ENCODE assay signal across 8 cellular contexts in the genomic region with DNA sequence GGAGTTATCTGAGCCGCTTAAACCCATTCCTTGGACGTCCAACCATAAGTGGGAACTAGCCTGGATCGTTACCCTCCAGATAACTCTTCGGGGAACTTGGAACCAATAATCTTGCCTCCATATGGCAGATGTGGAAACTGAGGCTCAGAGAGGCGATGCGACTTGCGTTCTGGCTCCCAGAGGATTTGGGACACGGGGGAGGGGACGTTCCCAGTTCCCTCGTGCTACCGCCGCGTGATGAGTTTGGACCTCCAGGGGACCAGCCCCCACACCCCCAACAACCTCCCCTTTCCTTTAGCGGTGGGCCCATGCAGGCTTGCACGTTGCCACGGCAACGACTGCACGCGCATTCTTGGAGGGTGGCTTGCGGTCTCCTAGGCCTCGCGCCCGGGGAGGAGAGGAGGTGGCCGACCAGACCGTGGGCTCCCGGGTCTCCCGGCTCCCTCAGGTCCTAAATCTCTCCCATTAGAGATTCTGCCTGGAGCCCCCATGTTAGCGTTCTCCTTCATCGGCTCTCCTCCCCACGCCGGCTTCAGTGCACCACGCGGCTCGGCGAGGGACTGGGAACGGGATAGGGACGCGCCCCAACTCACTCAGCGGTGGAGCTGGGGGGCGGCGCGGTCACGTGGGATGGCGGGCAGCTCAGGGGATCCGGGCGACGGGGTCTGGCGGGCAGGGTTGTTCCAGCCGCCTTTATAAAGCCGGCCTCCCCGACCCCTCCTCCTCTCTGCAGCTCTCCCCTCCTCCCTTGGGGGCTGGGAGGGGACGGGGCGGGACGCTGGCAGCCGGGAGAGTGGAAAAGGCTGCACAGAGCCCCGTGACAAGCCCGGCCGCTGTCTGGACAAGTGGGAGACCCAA. TPM values are rescaled to one million over a fixed set of nuclear protein-coding genes. Genes with fewer than 3 reads are reported as not detected.
DNase-seq lines count a peak whose midpoint lies in the region; ATAC-seq and TF ChIP-seq lines count a peak whose summit lies in the region.

A gene with protein sequence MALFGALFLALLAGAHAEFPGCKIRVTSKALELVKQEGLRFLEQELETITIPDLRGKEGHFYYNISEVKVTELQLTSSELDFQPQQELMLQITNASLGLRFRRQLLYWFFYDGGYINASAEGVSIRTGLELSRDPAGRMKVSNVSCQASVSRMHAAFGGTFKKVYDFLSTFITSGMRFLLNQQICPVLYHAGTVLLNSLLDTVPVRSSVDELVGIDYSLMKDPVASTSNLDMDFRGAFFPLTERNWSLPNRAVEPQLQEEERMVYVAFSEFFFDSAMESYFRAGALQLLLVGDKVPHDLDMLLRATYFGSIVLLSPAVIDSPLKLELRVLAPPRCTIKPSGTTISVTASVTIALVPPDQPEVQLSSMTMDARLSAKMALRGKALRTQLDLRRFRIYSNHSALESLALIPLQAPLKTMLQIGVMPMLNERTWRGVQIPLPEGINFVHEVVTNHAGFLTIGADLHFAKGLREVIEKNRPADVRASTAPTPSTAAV (minus strand): TSS at position 670 of the 858 bp plus-strand sequence. CDS start 703 bp downstream, outside the sequence.

- no peaks in the 10 kb centered on the region for H4K20me1 ChIP-seq in BLaER1

- H3K27ac ChIP-seq in BLaER1 (peak within 1 kb of the TSS; percentile 11; the same call in 1 of the 2 replicates), endodermal cell (ENCODE audit: low read depth, low read length) (peak within 1 kb of the TSS; percentile 95)

- TF ChIP-seq CTCF in activated B cell treated with CpG ODN at 0.5 μM for 24 hours (IDR thresholded peaks at IDR 0.05) (no peak), endodermal cell (conservative IDR thresholded peaks at IDR 0.05) (no peak)

- CTCF ChIA-PET in activated B cell treated with CpG ODN at 0.5 μM for 24 hours (lab: Charles Lee), result interaction anchor here (1.0 kb wide), 1 partner anchor 21 kb away, joined by 3 read pairs; a partner anchor contains a TSS

- ATAC-seq in activated B cell treated with CpG ODN at 0.5 μM for 24 hours (ENCODE audit: low read depth) (no peak), HG02885 (IDR thresholded peaks at IDR 0.05; ENCODE audit: poor library complexity, unreplicated experiment) (no peak)

- no peaks in the 10 kb centered on the region for H3K9me3 ChIP-seq in BLaER1
- no peaks in the 10 kb centered on the region for H3K9me3 ChIP-seq in endodermal cell (ENCODE audit: control insufficient read depth, low read length)

- H3K27me3 ChIP-seq in BLaER1 (peaks cover 25% of the 10 kb centered on the region), endodermal cell (ENCODE audit: control insufficient read depth, insufficient read depth, low read length, poor library complexity, severe bottlenecking) (peaks cover 6% of the 10 kb centered on the region)

- intact Hi-C loops in activated B cell treated with CpG ODN at 0.5 μM for 24 hours (cut with micrococcal nuclease), result loop anchor here (1.0 to 2.0 kb wide), 6 partner anchors 24 to 495 kb away; a partner anchor contains a TSS

- H3K9ac ChIP-seq in BLaER1, result peak within 1 kb of the TSS; percentile 64
- H3K9ac ChIP-seq in endodermal cell (ENCODE audit: extremely low read depth, low read length, poor library complexity, severe bottlenecking), result peak within 1 kb of the TSS; percentile 72

- H3K36me3 ChIP-seq in BLaER1, result no peaks in the 10 kb centered on the region; the same call in 1 of the 2 replicates
- H3K36me3 ChIP-seq in endodermal cell (ENCODE audit: control insufficient read depth, insufficient read depth, low read length), result peaks cover 27% of the 10 kb centered on the region

- H3K4me3 Mint-ChIP-seq in activated B cell treated with CpG ODN at 0.5 μM for 24 hours, result peak within 1 kb of the TSS; percentile 90
- H3K4me3 Mint-ChIP-seq in endodermal cell, result peak within 1 kb of the TSS; percentile 71

- H3K27ac Mint-ChIP-seq in activated B cell treated with CpG ODN at 0.5 μM for 24 hours, result peak within 1 kb of the TSS; percentile 83
- H3K27ac Mint-ChIP-seq in endodermal cell, result peak within 1 kb of the TSS; percentile 98

- 0 to 2% methylated on average over 29 to 53 of the region's 58 CpGs for WGBS in endodermal cell (ENCODE audit: insufficient coverage in 1 of 2, insufficient read length in 1 of 2), 2 experiments

- POLR2A ChIA-PET in activated B cell treated with CpG ODN at 0.5 μM for 24 hours (lab: Charles Lee), result interaction anchor here (1.0 to 3.7 kb wide), 6 partner anchors 10 to 60 kb away, joined by 3 to 68 read pairs (median 9); a partner anchor contains a TSS

- peak within 1 kb of the TSS; percentile 67 for H3K4me3 ChIP-seq in BLaER1
- peak within 1 kb of the TSS; percentile 89 for H3K4me3 ChIP-seq in endodermal cell (ENCODE audit: low read length)

- H3K9me3 Mint-ChIP-seq in activated B cell treated with CpG ODN at 0.5 μM for 24 hours (no peaks in the 10 kb centered on the region), endodermal cell (no peaks in the 10 kb centered on the region)

- peaks cover 12% of the 10 kb centered on the region for H3K27me3 Mint-ChIP-seq in activated B cell treated with CpG ODN at 0.5 μM for 24 hours
- H3K27me3 Mint-ChIP-seq in endodermal cell (ENCODE audit: insufficient read depth), result peaks cover 17% of the 10 kb centered on the region

- DNase-seq in HK-2 (ENCODE audit: unreplicated experiment) (peak; percentile 49), activated B cell treated with CpG ODN at 0.5 μM for 24 hours (peak; percentile 36), endodermal cell (peak; percentile 87), lung microvascular endothelial cell (ENCODE audit: low read depth in 2 of 2) (peak; percentile 39 to 70), GM19238 (ENCODE audit: insufficient read length, low spot score) (no peak)
- peak; percentile 20 for DNase-seq in stimulated activated naive CD4-positive, alpha-beta T cell treated with Interleukin-2 at 50 U/mL for 16 hours (lab: John Stamatoyannopoulos, UW)

- H3K36me3 Mint-ChIP-seq in activated B cell treated with CpG ODN at 0.5 μM for 24 hours (ENCODE audit: low read depth), result no peaks in the 10 kb centered on the region
- peaks cover 19% of the 10 kb centered on the region for H3K36me3 Mint-ChIP-seq in endodermal cell (ENCODE audit: low read depth)

- H3K4me2 ChIP-seq in BLaER1, result peak within 1 kb of the TSS; percentile 97

- H3K4me1 Mint-ChIP-seq in activated B cell treated with CpG ODN at 0.5 μM for 24 hours (peaks cover 31% of the 10 kb centered on the region), endodermal cell (peaks cover 12% of the 10 kb centered on the region)

- H3K4me1 ChIP-seq in BLaER1 (peaks cover 33% of the 10 kb centered on the region), endodermal cell (ENCODE audit: control insufficient read depth, insufficient read depth, low read length) (peaks cover 4% of the 10 kb centered on the region)

RNA-seq across cellular contexts. Expression of the gene that starts here (rescaled TPM):
- total RNA-seq in activated B cell treated with CpG ODN at 0.5 μM for 24 hours (2.3 and 3.5 TPM in 2 replicates), endodermal cell (100 to 1,000 TPM in 1 of 2 donors, 10 to 100 TPM in 1; 92.1 to 123 TPM), lung microvascular endothelial cell (4.4 and 4.8 TPM in 2 replicates)
- polyA plus RNA-seq in endodermal cell (2013, experiment 1 of 2), result 92.8 TPM
- 82.3 TPM for polyA plus RNA-seq in endodermal cell (2013, experiment 2 of 2)

Comparison
In these comparisons a context has a peak if more than half of its experiments do, and no peak if none do; other contexts are left out.
1. RNA of the gene that starts here (total RNA-seq): 92.1 to 123 TPM in endodermal cell; 4.4 to 4.8 TPM in lung microvascular endothelial cell and 2.3 to 3.5 TPM in activated B cell treated with CpG ODN at 0.5 μM for 24 hours; every median in the first group is over 10 times any median in the second.